11 cellular contexts compared by ENCODE assay signal in the genomic region with DNA sequence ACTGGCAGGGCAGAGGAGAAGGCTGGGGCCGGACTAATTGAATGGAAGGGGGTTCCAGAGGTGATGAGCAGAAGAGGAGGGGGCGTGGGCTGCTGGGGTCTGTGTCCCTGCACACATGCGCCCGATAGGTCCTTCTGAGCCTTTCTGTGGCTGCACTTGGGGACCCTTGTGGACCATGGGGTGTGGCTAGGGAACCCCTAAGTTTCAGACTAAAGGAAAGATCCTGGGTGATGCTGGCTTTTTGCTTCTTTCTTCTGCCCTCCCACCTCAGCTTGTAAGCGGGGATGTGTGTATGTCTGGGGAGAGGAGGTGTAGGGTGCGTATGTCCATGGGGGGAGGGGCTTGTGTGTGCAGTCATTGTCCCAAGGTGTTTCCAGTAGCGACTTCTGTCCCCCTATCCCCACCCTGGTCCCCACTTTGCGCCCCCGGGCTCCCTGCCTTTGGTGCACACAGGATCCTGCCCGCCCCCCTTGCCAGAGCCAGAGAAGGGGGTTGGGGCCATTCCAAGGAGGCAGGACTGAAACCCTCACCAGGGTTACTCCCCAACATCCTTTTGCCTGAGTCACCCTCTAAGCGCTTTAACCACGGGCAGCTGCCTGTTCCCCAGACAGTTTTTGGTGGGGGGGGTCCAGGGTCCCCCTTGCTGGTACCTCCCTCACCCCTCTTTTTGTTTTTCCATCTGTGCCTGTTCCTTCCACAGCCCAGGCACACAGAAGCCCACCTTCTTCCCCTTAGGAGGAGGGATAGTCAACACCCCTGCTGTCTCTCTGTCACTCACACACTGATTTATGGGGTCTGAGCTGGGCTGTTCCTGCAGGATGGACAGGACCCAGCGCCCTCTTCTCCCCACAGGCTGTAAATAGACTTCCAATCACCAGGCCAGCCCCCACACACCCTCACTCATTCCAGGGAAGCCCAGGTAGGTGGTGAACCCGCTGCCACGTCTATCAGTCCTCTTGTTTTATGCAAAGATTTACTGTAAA.
A peak's percentile ranks its signal among the peaks of the same experiment; 100 is the strongest.
DNase-seq lines count a peak whose midpoint lies in the region; ATAC-seq, FAIRE-seq and TF ChIP-seq lines count a peak whose summit lies in the region.
"Had no signal": no experiment of that assay in that cellular context is flagged by ENCODE, and none has a peak within 500 bp of the region (broad histone marks: within the 10 kb centered on the region; RNA-seq: fewer than 3 reads in every experiment).

No MANE protein-coding gene starts in this region.

- H3K4me3 ChIP-seq in H7 (ENCODE audit: insufficient read depth, low read depth, low read length) = peak overlapping the region; percentile 38
- no peak overlapping the region for H3K4me3 ChIP-seq in K562
- H3K4me3 ChIP-seq in upper lobe of right lung = no peak overlapping the region
- H3K4me3 ChIP-seq: skin epidermis had no signal

- no TSS peak for BruUV-seq in K562 (replicated peaks; lab: Mats Ljungman, UMichigan)

- H3K27me3 ChIP-seq in H7 (ENCODE audit: control insufficient read depth, insufficient read depth, low read length) (peaks cover 22% of the 10 kb centered on the region; the same call in 1 of the 2 replicates), K562 (ENCODE audit: control insufficient read depth in 2 of 2, insufficient read depth in 2 of 2, low read length in 2 of 2) (peaks cover 3 to 30% of the 10 kb centered on the region in 2 experiments; a peak in 3 of 5 replicates), upper lobe of right lung (peaks cover 6% of the 10 kb centered on the region)

- TF ChIP-seq POLR2A in K562 (conservative IDR thresholded peaks at IDR 0.05) = no peak

- intact Hi-C loops in K562 (cut with micrococcal nuclease) = no loop called here
- intact Hi-C loops in upper lobe of right lung (cut with DNase I) = no loop called here

- H4K20me1 ChIP-seq in K562 (replicated peaks; ENCODE audit: control insufficient read depth, insufficient read depth, low read length) = peaks cover 6% of the 10 kb centered on the region

- peaks cover 4% of the 10 kb centered on the region for H3K36me3 ChIP-seq in H7 (replicated peaks; ENCODE audit: control insufficient read depth, insufficient read depth, low read length)
- H3K36me3 ChIP-seq in K562 (ENCODE audit: control insufficient read depth, insufficient read depth, low read length) = no peaks in the 10 kb centered on the region
- peaks cover 6% of the 10 kb centered on the region for H3K36me3 ChIP-seq in upper lobe of right lung

- FAIRE-seq in K562 (lab: Jason Lieb, UNC) = no peak
- FAIRE-seq: G401.6 had no signal

- H2AFZ ChIP-seq in K562 (ENCODE audit: low read depth, low read length) = no peak overlapping the region

- in situ Hi-C loops in K562 (cut with MboI) = no loop called here

- no peak overlapping the region for H3K9ac ChIP-seq in K562 (ENCODE audit: insufficient read depth in 1 of 2, low read depth in 2 of 2, low read length in 2 of 2)

- H3K79me2 ChIP-seq in K562 (ENCODE audit: control insufficient read depth, insufficient read depth, low read length) = no peaks in the 10 kb centered on the region

- WGBS in K562 (ENCODE audit: insufficient coverage, low coverage, missing lambda C conversion rate) = 10% methylated on average over 13 of the region's 15 CpGs

- TF ChIP-seq EP300 in K562 (IDR thresholded peaks at IDR 0.05; ENCODE audit: low read length) = no peak

- no peak for ATAC-seq in K562
- no peak for ATAC-seq in upper lobe of right lung
- no peak for ATAC-seq in GM18909 (IDR thresholded peaks at IDR 0.05; ENCODE audit: poor library complexity, unreplicated experiment)

- TF ChIP-seq CTCF in K562 (IDR thresholded peaks at IDR 0.05 in 2 of 3, conservative IDR thresholded peaks at IDR 0.05 in 1 of 3; ENCODE audit: insufficient read depth in 2 of 3, low read depth in 1 of 3, low read length in 3 of 3) (no peak), upper lobe of right lung (IDR thresholded peaks at IDR 0.05) (no peak)

- no peaks in the 10 kb centered on the region for H3K9me3 ChIP-seq in K562 (replicated peaks; ENCODE audit: control insufficient read depth, insufficient read depth, low read depth, low read length)
- no peaks in the 10 kb centered on the region for H3K9me3 ChIP-seq in upper lobe of right lung
- H3K9me3 ChIP-seq: stomach had no signal

- H3K4me1 ChIP-seq in K562 (replicated peaks in 1 of 2; ENCODE audit: control insufficient read depth in 2 of 2, insufficient read depth in 2 of 2, low read length in 2 of 2) (peaks cover 0 to 22% of the 10 kb centered on the region in 2 experiments; a peak in 2 of 5 replicates), upper lobe of right lung (no peaks in the 10 kb centered on the region)

- peak; percentile 90 for DNase-seq in AG08395 (ENCODE audit: low spot score)
- peak; percentile 67 for DNase-seq in H7
- peak in 1 of 4 experiments; percentile 6 for DNase-seq in K562 (ENCODE audit: extremely low read depth in 1 of 4, low spot score in 3 of 4)
- peak; percentile 66 for DNase-seq in kidney glomerular epithelial cell (lab: John Stamatoyannopoulos, UW)
- no peak for DNase-seq in H4 (ENCODE audit: low spot score)
- DNase-seq in medulla oblongata (ENCODE audit: extremely low spot score) = no peak
- DNase-seq in upper lobe of right lung = no peak

- POLR2A ChIA-PET in K562 (lab: Yijun Ruan, JAX) = interaction anchor here (0.6 to 1.7 kb wide), 2 partner anchors 14 to 98 kb away, joined by 3 to 4 read pairs; no protein-coding TSS in a partner anchor

- H3K27ac ChIP-seq in K562 (ENCODE audit: extremely low read depth, low read depth, low read length) = no peak overlapping the region
- H3K27ac ChIP-seq in upper lobe of right lung = no peak overlapping the region
- H3K27ac ChIP-seq: skin epidermis, stomach had no signal

- no peak overlapping the region for H3K4me2 ChIP-seq in K562 (ENCODE audit: insufficient read depth, low read length)

- TF ChIP-seq RAD21 in K562 (CRISPR knock-in tag; conservative IDR thresholded peaks at IDR 0.05 in 1 of 2, IDR thresholded peaks at IDR 0.05 in 1 of 2) = no peak

- H3K9me1 ChIP-seq in K562 (ENCODE audit: control insufficient read depth, insufficient read depth, low read length) = no peaks in the 10 kb centered on the region

- CTCF ChIA-PET in K562 (lab: Yijun Ruan, JAX; ENCODE audit: low intra/inter-chr PET ratio) = interaction anchor here (1.5 kb wide), 1 partner anchor 72 kb away, joined by 9 read pairs; no protein-coding TSS in a partner anchor

TF ChIP-seq in K562, 482 proteins besides CTCF, POLR2A, EP300 and RAD21:
- TF ChIP-seq, protein P1, sequence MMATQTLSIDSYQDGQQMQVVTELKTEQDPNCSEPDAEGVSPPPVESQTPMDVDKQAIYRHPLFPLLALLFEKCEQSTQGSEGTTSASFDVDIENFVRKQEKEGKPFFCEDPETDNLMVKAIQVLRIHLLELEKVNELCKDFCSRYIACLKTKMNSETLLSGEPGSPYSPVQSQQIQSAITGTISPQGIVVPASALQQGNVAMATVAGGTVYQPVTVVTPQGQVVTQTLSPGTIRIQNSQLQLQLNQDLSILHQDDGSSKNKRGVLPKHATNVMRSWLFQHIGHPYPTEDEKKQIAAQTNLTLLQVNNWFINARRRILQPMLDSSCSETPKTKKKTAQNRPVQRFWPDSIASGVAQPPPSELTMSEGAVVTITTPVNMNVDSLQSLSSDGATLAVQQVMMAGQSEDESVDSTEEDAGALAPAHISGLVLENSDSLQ (IDR thresholded peaks at IDR 0.05) = peak; percentile 88
- TF ChIP-seq, protein P2, sequence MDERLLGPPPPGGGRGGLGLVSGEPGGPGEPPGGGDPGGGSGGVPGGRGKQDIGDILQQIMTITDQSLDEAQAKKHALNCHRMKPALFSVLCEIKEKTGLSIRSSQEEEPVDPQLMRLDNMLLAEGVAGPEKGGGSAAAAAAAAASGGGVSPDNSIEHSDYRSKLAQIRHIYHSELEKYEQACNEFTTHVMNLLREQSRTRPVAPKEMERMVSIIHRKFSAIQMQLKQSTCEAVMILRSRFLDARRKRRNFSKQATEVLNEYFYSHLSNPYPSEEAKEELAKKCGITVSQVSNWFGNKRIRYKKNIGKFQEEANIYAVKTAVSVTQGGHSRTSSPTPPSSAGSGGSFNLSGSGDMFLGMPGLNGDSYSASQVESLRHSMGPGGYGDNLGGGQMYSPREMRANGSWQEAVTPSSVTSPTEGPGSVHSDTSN (CRISPR knock-in tag; IDR thresholded peaks at IDR 0.05; ENCODE audit: low read depth) = no peak
- TF ChIP-seq, protein P2 (tag; conservative IDR thresholded peaks at IDR 0.05; ENCODE audit: low read depth) = peak; percentile 52
- peak; percentile 64 for TF ChIP-seq MEIS2 (IDR thresholded peaks at IDR 0.05; ENCODE audit: partially characterized antibody)
- no peak for TF ChIP-seq DACH1 (IDR thresholded peaks at IDR 0.05; ENCODE audit: partially characterized antibody)
- TF ChIP-seq HDAC8 (tag; IDR thresholded peaks at IDR 0.05) = no peak

Comparison
In these comparisons a context has a peak if more than half of its experiments do, and no peak if none do; other contexts are left out.
1. DNase-seq: peak in AG08395 (single experiment), H7 (single experiment) and kidney glomerular epithelial cell (single experiment); none in H4 (single experiment), medulla oblongata (single experiment) and upper lobe of right lung (single experiment).